Comparison of ENCODE assay signal across 21 cellular contexts in genomic region chr9:69314547-69314946, GRCh38. TPM values are rescaled to one million over a fixed set of nuclear protein-coding genes. Genes with fewer than 3 reads are reported as not detected.
"Had no signal": no experiment of that assay in that cellular context is flagged by ENCODE, and none has a peak within 500 bp of the region (broad histone marks: within the 10 kb centered on the region; RNA-seq: fewer than 3 reads in every experiment).

No MANE protein-coding gene starts in this region.

- H3K36me3 ChIP-seq: lower lobe of right lung, tibial artery, WERI-Rb-1 had no signal

- H3K9me3 ChIP-seq: tibial artery had no signal

- ATAC-seq: activated T-cell treated with anti-CD3 and anti-CD28 coated beads, Interleukin-2, amount 50 U/mL, for 72 hours; lower lobe of right lung had no signal

- H3K27me3 ChIP-seq: dorsolateral prefrontal cortex, tibial artery had no signal

- H3K4me1 ChIP-seq: lower lobe of right lung, tibial artery had no signal

- DNase-seq: activated CD4-positive, alpha-beta T cell treated with anti-CD3 and anti-CD28 coated beads for 1 hour; activated effector memory CD4-positive, alpha-beta T cell treated with anti-CD3 and anti-CD28 coated beads, Interleukin-2, amount 50 U/mL, for 16 hours; activated naive CD4-positive, alpha-beta T cell treated with anti-CD3 and anti-CD28 coated beads, Interleukin-2, amount 50 U/mL, for 16 hours; activated T-cell treated with anti-CD3 and anti-CD28 coated beads, Interleukin-2, amount 50 U/mL, for 72 hours; caudate nucleus; dorsolateral prefrontal cortex; endodermal cell; islet precursor cell; lower lobe of right lung; midbrain; nucleus accumbens; retina; stimulated activated CD4-positive, alpha-beta T cell treated with anti-CD3 and anti-CD28 coated beads, Interleukin-12 subunit alpha, Interleukin-12 subunit beta, amount 100 ng/mL, for 4 hours; stimulated activated CD4-positive, alpha-beta T cell treated with anti-CD3 and anti-CD28 coated beads, Interleukin-1b, Interleukin-23, amount 100 ng/mL, for 48 hours; stimulated activated CD8-positive, alpha-beta memory T cell treated with anti-CD3 and anti-CD28 coated beads, Interleukin-4, amount 100 ng/mL, for 48 hours; stimulated activated naive CD4-positive, alpha-beta T cell; SW 1271; T-helper 2 cell; tibial artery; WERI-Rb-1 had no signal

- H3K4me3 ChIP-seq: dorsolateral prefrontal cortex, lower lobe of right lung, tibial artery had no signal

- H3K27ac ChIP-seq: dorsolateral prefrontal cortex, lower lobe of right lung, tibial artery, WERI-Rb-1 had no signal

RNA-seq across cellular contexts. Expression of gene ENTREP1, which starts 10.5 kb away (rescaled TPM):
- total RNA-seq: activated CD8-positive, alpha-beta memory T cell treated with anti-CD3 and anti-CD28 coated beads for 36 hours; activated T-cell treated with anti-CD3 and anti-CD28 coated beads, Interleukin-2, amount 50 U/mL, for 72 hours had no signal
